ENCODE assay signal across 28 cellular contexts in the genomic region with DNA sequence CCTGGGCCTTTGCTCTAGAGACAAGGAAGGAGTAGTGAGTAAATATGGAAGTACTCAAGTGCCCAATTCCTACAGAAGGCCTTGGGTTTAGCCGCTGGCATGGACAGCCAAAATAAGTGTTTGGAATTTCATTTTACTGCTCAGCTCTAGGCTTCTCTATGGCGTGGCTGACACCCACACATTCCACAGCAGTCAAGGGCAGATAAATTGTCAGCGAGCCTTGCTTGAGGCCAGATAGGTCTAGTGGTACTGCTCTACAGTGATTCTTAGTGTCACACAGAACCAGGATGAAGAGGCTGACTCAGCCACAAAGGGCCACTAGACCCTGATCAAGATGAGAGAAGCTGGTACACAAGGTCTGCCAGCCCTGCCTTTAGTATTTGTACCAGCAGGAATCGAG.
DNase-seq lines count a peak whose midpoint lies in the region; ATAC-seq and TF ChIP-seq lines count a peak whose summit lies in the region.
"Had no signal": no experiment of that assay in that cellular context is flagged by ENCODE, and none has a peak within 500 bp of the region (broad histone marks: within the 10 kb centered on the region; RNA-seq: fewer than 3 reads in every experiment).

No MANE protein-coding gene starts in this region.

- H3K9ac ChIP-seq in HUES48 (ENCODE audit: low read depth, low read length), result no peak overlapping the region
- no peak overlapping the region for H3K9ac ChIP-seq in neuronal stem cell (ENCODE audit: low read depth, low read length, poor library complexity)

- H3K4me1 ChIP-seq in HUES48 (ENCODE audit: control insufficient read depth, insufficient read depth, low read length), result peaks cover 51% of the 10 kb centered on the region
- peaks cover 5 to 10% of the 10 kb centered on the region in 2 donors for H3K4me1 ChIP-seq in neuronal stem cell (ENCODE audit: control insufficient read depth in 2 of 2, insufficient read depth in 1 of 2, low read depth in 1 of 2, low read length in 2 of 2)

- H3K27me3 Mint-ChIP-seq in brain, result no peaks in the 10 kb centered on the region
- H3K27me3 Mint-ChIP-seq: activated naive CD8-positive, alpha-beta T cell treated with anti-CD3 and anti-CD28 coated beads, Interleukin-2, amount 10 ng/mL, durations not matched to agents 7 days and 5 days had no signal

- ATAC-seq in left lobe of liver, result no peak
- ATAC-seq: activated CD8-positive, alpha-beta T cell treated with anti-CD3 and anti-CD28 coated beads, Interleukin-2, amount 10 ng/mL, durations not matched to agents 7 days and 5 days; gastrocnemius medialis; HCT116; naive thymus-derived CD8-positive, alpha-beta T cell; Panc1; stimulated activated naive CD8-positive, alpha-beta T cell treated with anti-CD3 and anti-CD28 coated beads, Interleukin-15, amount 100 ng/mL, for 72 hours had no signal

- no peak overlapping the region for H3K4ac ChIP-seq in neuronal stem cell (ENCODE audit: low read length)

- H3K23ac ChIP-seq in neuronal stem cell (ENCODE audit: low read depth, low read length, poor library complexity), result no peak overlapping the region

- H3K9me3 ChIP-seq in HUES48 (ENCODE audit: control insufficient read depth, insufficient read depth, low read length), result no peaks in the 10 kb centered on the region
- H3K9me3 ChIP-seq in neuronal stem cell (replicated peaks in 1 of 2; ENCODE audit: control insufficient read depth in 2 of 2, insufficient read depth in 1 of 2, low read depth in 1 of 2, low read length in 2 of 2), result no peaks in the 10 kb centered on the region
- H3K9me3 ChIP-seq: esophagus squamous epithelium, gastrocnemius medialis, tibial artery had no signal

- no peak overlapping the region for H2BK15ac ChIP-seq in neuronal stem cell (ENCODE audit: low read length)

- H3K9me3 Mint-ChIP-seq in brain, result peaks cover 0 to 2% (median 0%) of the 10 kb centered on the region in 5 experiments
- H3K9me3 Mint-ChIP-seq: activated naive CD8-positive, alpha-beta T cell treated with anti-CD3 and anti-CD28 coated beads, Interleukin-2, amount 10 ng/mL, durations not matched to agents 7 days and 5 days; stimulated activated naive CD8-positive, alpha-beta T cell treated with anti-CD3 and anti-CD28 coated beads, Interleukin-15, amount 100 ng/mL, for 72 hours; T-helper 1 cell treated with Interleukin-12 subunit alpha and Interleukin-12 subunit beta and Interleukin-4 antibody, amounts not matched to agents 30 μg/mL and 1 μg/mL, for 36 hours had no signal

- no peak overlapping the region for H4K8ac ChIP-seq in neuronal stem cell (ENCODE audit: low read depth, low read length)

- peak; percentile 39 for DNase-seq in left kidney (ENCODE audit: low read depth, low spot score)
- DNase-seq in neuronal stem cell (ENCODE audit: low spot score), result no peak
- no peak for DNase-seq in NCI-H187 (lab: John Stamatoyannopoulos, UW)
- no peak for DNase-seq in left lobe of liver (ENCODE audit: low spot score)
- no peak for DNase-seq in caudate nucleus (lab: John Stamatoyannopoulos, UW)
- DNase-seq in SHP77 treated with DMSO at 0.1 percent for 48 hours (lab: John Stamatoyannopoulos, UW), result no peak
- DNase-seq: activated CD8-positive, alpha-beta T cell treated with anti-CD3 and anti-CD28 coated beads, Interleukin-2, amount 10 ng/mL, durations not matched to agents 7 days and 5 days; activated effector memory CD4-positive, alpha-beta T cell treated with Interleukin-2 at 50 U/mL for 16 hours; activated naive CD8-positive, alpha-beta T cell treated with anti-CD3 and anti-CD28 coated beads, Interleukin-2, amount 10 ng/mL, durations not matched to agents 7 days and 5 days; activated T-cell treated with anti-CD3 and anti-CD28 coated beads for 4 hours; CD4-positive, CD25-positive, alpha-beta regulatory T cell; effector memory CD4-positive, alpha-beta T cell; EL; esophagus squamous epithelium; gastrocnemius medialis; hypothalamus; naive thymus-derived CD8-positive, alpha-beta T cell; NCI-H1417 treated with DMSO at 0.1 percent for 48 hours; NCI-H2107; NCI-H510A treated with DMSO at 0.1 percent for 48 hours; stimulated activated naive CD8-positive, alpha-beta T cell treated with anti-CD3 and anti-CD28 coated beads, Interleukin-15, amount 100 ng/mL, for 72 hours; tibial artery had no signal

- H3K36me3 Mint-ChIP-seq in brain, result no peaks in the 10 kb centered on the region
- H3K36me3 Mint-ChIP-seq: activated naive CD8-positive, alpha-beta T cell treated with anti-CD3 and anti-CD28 coated beads, Interleukin-2, amount 10 ng/mL, durations not matched to agents 7 days and 5 days; CD4-positive, CD25-positive, alpha-beta regulatory T cell; naive thymus-derived CD8-positive, alpha-beta T cell had no signal

- H3K36me3 ChIP-seq in HUES48 (ENCODE audit: control insufficient read depth, insufficient read depth, low read length) (no peaks in the 10 kb centered on the region), neuronal stem cell (replicated peaks in 1 of 2; ENCODE audit: control insufficient read depth in 2 of 2, insufficient read depth in 2 of 2, low read length in 2 of 2) (no peaks in the 10 kb centered on the region)
- H3K36me3 ChIP-seq: esophagus squamous epithelium, gastrocnemius medialis, tibial artery had no signal

- no peak overlapping the region for H3K4me3 Mint-ChIP-seq in brain
- H3K4me3 Mint-ChIP-seq: activated CD8-positive, alpha-beta T cell treated with anti-CD3 and anti-CD28 coated beads, Interleukin-2, amount 10 ng/mL, durations not matched to agents 7 days and 5 days; activated naive CD8-positive, alpha-beta T cell treated with anti-CD3 and anti-CD28 coated beads, Interleukin-2, amount 10 ng/mL, durations not matched to agents 7 days and 5 days; CD4-positive, CD25-positive, alpha-beta regulatory T cell; naive thymus-derived CD8-positive, alpha-beta T cell; stimulated activated naive CD8-positive, alpha-beta T cell treated with anti-CD3 and anti-CD28 coated beads, Interleukin-15, amount 100 ng/mL, for 72 hours; T-helper 1 cell treated with Interleukin-12 subunit alpha and Interleukin-12 subunit beta and Interleukin-4 antibody, amounts not matched to agents 30 μg/mL and 1 μg/mL, for 36 hours had no signal

- H3K27ac ChIP-seq in HUES48 (ENCODE audit: low read depth, low read length) (peak overlapping the region; percentile 60), neuronal stem cell (replicated peaks; ENCODE audit: low read length) (no peak overlapping the region), caudate nucleus (ENCODE audit: low read depth, low read length) (no peak overlapping the region)
- H3K27ac ChIP-seq: esophagus squamous epithelium, gastrocnemius medialis, HL-60, tibial artery had no signal

- no peak overlapping the region for H2AK5ac ChIP-seq in neuronal stem cell (ENCODE audit: low read depth, low read length)

- peaks cover 68% of the 10 kb centered on the region for H3K4me1 Mint-ChIP-seq in brain
- H3K4me1 Mint-ChIP-seq: stimulated activated naive CD8-positive, alpha-beta T cell treated with anti-CD3 and anti-CD28 coated beads, Interleukin-15, amount 100 ng/mL, for 72 hours had no signal

- no peak overlapping the region for H2BK12ac ChIP-seq in neuronal stem cell (ENCODE audit: low read length)

- H3K27ac Mint-ChIP-seq in brain, result peak overlapping the region in 3 of 5 experiments; percentile 15 to 75 (median 45)
- H3K27ac Mint-ChIP-seq: activated CD8-positive, alpha-beta T cell treated with anti-CD3 and anti-CD28 coated beads, Interleukin-2, amount 10 ng/mL, durations not matched to agents 7 days and 5 days; activated naive CD8-positive, alpha-beta T cell treated with anti-CD3 and anti-CD28 coated beads, Interleukin-2, amount 10 ng/mL, durations not matched to agents 7 days and 5 days; CD4-positive, CD25-positive, alpha-beta regulatory T cell; naive thymus-derived CD8-positive, alpha-beta T cell; stimulated activated naive CD8-positive, alpha-beta T cell treated with anti-CD3 and anti-CD28 coated beads, Interleukin-15, amount 100 ng/mL, for 72 hours; T-helper 1 cell treated with Interleukin-12 subunit alpha and Interleukin-12 subunit beta and Interleukin-4 antibody, amounts not matched to agents 30 μg/mL and 1 μg/mL, for 36 hours had no signal

- no peaks in the 10 kb centered on the region for H3K79me1 ChIP-seq in neuronal stem cell (ENCODE audit: low read depth, low read length)

- H3K18ac ChIP-seq in neuronal stem cell (ENCODE audit: low read length), result peak overlapping the region; percentile 13

- no peak overlapping the region for H3K4me2 ChIP-seq in neuronal stem cell (ENCODE audit: insufficient read depth, low read length, poor library complexity, severe bottlenecking)

- no peak overlapping the region for H3K4me3 ChIP-seq in HUES48 (ENCODE audit: low read depth, low read length)
- H3K4me3 ChIP-seq in neuronal stem cell (ENCODE audit: low read length in 2 of 2), result no peak overlapping the region
- H3K4me3 ChIP-seq: esophagus squamous epithelium, gastrocnemius medialis, tibial artery had no signal

- no peak overlapping the region for H3K14ac ChIP-seq in neuronal stem cell (ENCODE audit: low read length)

- no peak for TF ChIP-seq CTCF in brain (conservative IDR thresholded peaks at IDR 0.05)

- H3K27me3 ChIP-seq in HUES48 (ENCODE audit: control insufficient read depth, insufficient read depth, low read length), result no peaks in the 10 kb centered on the region
- H3K27me3 ChIP-seq in neuronal stem cell (ENCODE audit: control insufficient read depth in 3 of 3, insufficient read depth in 3 of 3, low read depth in 1 of 3, low read length in 3 of 3), result no peaks in the 10 kb centered on the region
- H3K27me3 ChIP-seq: esophagus squamous epithelium, gastrocnemius medialis, tibial artery had no signal

- H4K91ac ChIP-seq in neuronal stem cell (ENCODE audit: low read depth, low read length, poor library complexity), result no peak overlapping the region

- no peak overlapping the region for H2BK5ac ChIP-seq in neuronal stem cell (ENCODE audit: low read length)

- H2BK120ac ChIP-seq in neuronal stem cell (ENCODE audit: low read depth, low read length), result no peak overlapping the region

- WGBS in neuronal stem cell (ENCODE audit: extremely low coverage in 2 of 2, insufficient read length in 2 of 2, insufficient replicate concordance in 1 of 2), 2 donors, result no CpG with 5 or more reads among the region's 4 CpGs

- no peak overlapping the region for H2AFZ ChIP-seq in neuronal stem cell (ENCODE audit: low read length)
